Comparison of ENCODE assay signal across 8 cellular contexts in genomic region chr10:3095373-3096139, GRCh38. TPM values are rescaled to one million over a fixed set of nuclear protein-coding genes. Genes with fewer than 3 reads are reported as not detected.
DNase-seq lines count a peak whose midpoint lies in the region; ATAC-seq and TF ChIP-seq lines count a peak whose summit lies in the region.

No MANE protein-coding gene starts in this region.

- no peak for TF ChIP-seq POLR2A in body of pancreas (IDR thresholded peaks at IDR 0.05)

- TF ChIP-seq EP300 in SK-N-SH (IDR thresholded peaks at IDR 0.05; ENCODE audit: borderline replicate concordance in 1 of 2, low read depth in 1 of 2, low read length in 1 of 2) = peak in 1 of 2 experiments; percentile 92; a peak in 2 of 4 replicates

- no peaks in the 10 kb centered on the region for H3K27me3 ChIP-seq in SK-N-SH (ENCODE audit: insufficient read depth)
- no peaks in the 10 kb centered on the region for H3K27me3 ChIP-seq in body of pancreas

- DNase-seq in EL (peak; percentile 99), SK-N-SH (no peak), body of pancreas (peak in 1 of 4 donors; percentile 53), left kidney (ENCODE audit: low read depth, low spot score) (peak; percentile 47), NCI-H187 treated with DMSO at 0.1 percent for 48 hours (lab: John Stamatoyannopoulos, UW) (no peak)
- peak in 2 of 3 donors; percentile 10 to 16 for DNase-seq in stimulated activated CD4-positive, alpha-beta T cell treated with anti-CD3 and anti-CD28 coated beads, TNF-alpha, amount 100 ng/mL, for 1 hour (ENCODE audit: low read depth in 3 of 3, low spot score in 1 of 3)

- CTCF ChIA-PET in SK-N-SH (lab: Yijun Ruan, JAX) = interaction anchor here (0.9 to 1.9 kb wide), 4 partner anchors 8 to 52 kb away, joined by 3 to 6 read pairs (median 6); no protein-coding TSS in a partner anchor

- peak overlapping the region; percentile 68 for H3K9ac ChIP-seq in SK-N-SH

- H3K4me1 ChIP-seq in SK-N-SH (ENCODE audit: control insufficient read depth in 1 of 2, insufficient read depth in 2 of 2, low read depth in 1 of 2, low read length in 1 of 2) (peaks cover 21 to 49% of the 10 kb centered on the region in 2 experiments), body of pancreas (peaks cover 27% of the 10 kb centered on the region)

- no peaks in the 10 kb centered on the region for H3K9me2 ChIP-seq in SK-N-SH

- H3K9me3 ChIP-seq in SK-N-SH (no peaks in the 10 kb centered on the region), body of pancreas (no peaks in the 10 kb centered on the region)

- intact Hi-C loops in body of pancreas (cut with DNase I) = no loop called here

- TF ChIP-seq CTCF in SK-N-SH (IDR thresholded peaks at IDR 0.05) (no peak), body of pancreas (IDR thresholded peaks at IDR 0.05) (no peak)

- peak overlapping the region; percentile 15 to 40; a peak in 3 of 4 replicates for H3K4me3 ChIP-seq in SK-N-SH (ENCODE audit: low read depth in 2 of 2, low read length in 1 of 2)
- no peak overlapping the region for H3K4me3 ChIP-seq in body of pancreas

- peak overlapping the region; percentile 75 to 97; a peak in 3 of 4 replicates for H3K27ac ChIP-seq in SK-N-SH (ENCODE audit: low read depth in 2 of 2, low read length in 1 of 2)
- peak overlapping the region; percentile 40 to 67 (median 52) for H3K27ac ChIP-seq in body of pancreas

- WGBS in SK-N-SH (ENCODE audit: low lambda C conversion rate) = 8% methylated on average over 17 of the region's 17 CpGs
- WGBS in body of pancreas, 2 donors = 25 to 32% methylated on average over 17 of the region's 17 CpGs

- POLR2A ChIA-PET in SK-N-SH (lab: Yijun Ruan, JAX) = no interaction called here

- H3F3A ChIP-seq in SK-N-SH (replicated peaks; ENCODE audit: insufficient read depth) = peaks cover 47% of the 10 kb centered on the region

- no peak overlapping the region for H2AFZ ChIP-seq in SK-N-SH (ENCODE audit: low read depth)

- H3K4me2 ChIP-seq in SK-N-SH = peak overlapping the region; percentile 77

- TF ChIP-seq RAD21 in SK-N-SH (IDR thresholded peaks at IDR 0.05; ENCODE audit: low read length) = no peak

- H3K79me2 ChIP-seq in SK-N-SH (ENCODE audit: insufficient read depth) = peaks cover 77% of the 10 kb centered on the region

- H4K20me1 ChIP-seq in SK-N-SH (ENCODE audit: insufficient read depth) = no peaks in the 10 kb centered on the region

- H3K36me3 ChIP-seq in SK-N-SH (replicated peaks in 1 of 2; ENCODE audit: control insufficient read depth in 1 of 2, insufficient read depth in 2 of 2, low read length in 1 of 2) = peaks cover 5 to 28% of the 10 kb centered on the region in 2 experiments
- no peaks in the 10 kb centered on the region for H3K36me3 ChIP-seq in body of pancreas (replicated peaks in 1 of 2; ENCODE audit: insufficient read depth in 1 of 2, low read depth in 2 of 2)

- ATAC-seq in HG02943 (IDR thresholded peaks at IDR 0.05; ENCODE audit: low read depth, unreplicated experiment) (peak; percentile 54), body of pancreas (peak; percentile 73), GM21528 (IDR thresholded peaks at IDR 0.05; ENCODE audit: low FRiP score, unreplicated experiment) (no peak)

TF ChIP-seq in SK-N-SH, 30 proteins besides CTCF, POLR2A, EP300 and RAD21 (continues in another document):
- TF ChIP-seq GABPA (IDR thresholded peaks at IDR 0.05; ENCODE audit: low read depth) (peak; percentile 20; the same call in 1 of the 2 replicates), SIN3A (IDR thresholded peaks at IDR 0.05; ENCODE audit: borderline replicate concordance, low read depth, low read length) (0 out of 2 replicates have a peak, but pooled peaks have one; percentile 2), ZBTB33 (IDR thresholded peaks at IDR 0.05; ENCODE audit: borderline replicate concordance, low read depth) (peak; percentile 55; the same call in 1 of the 2 replicates), ELF1 (IDR thresholded peaks at IDR 0.05) (no peak), USF1 (IDR thresholded peaks at IDR 0.05; ENCODE audit: borderline replicate concordance, low read depth) (0 out of 2 replicates have a peak, but pooled peaks have one; percentile 13), GATA2 (CRISPR knock-in tag; IDR thresholded peaks at IDR 0.05) (no peak), TCF12 (IDR thresholded peaks at IDR 0.05) (peak; percentile 88), NRF1 (IDR thresholded peaks at IDR 0.05; ENCODE audit: low read depth, low read length) (no peak), MAX (IDR thresholded peaks at IDR 0.05; ENCODE audit: low read depth) (peak; percentile 21; the same call in 1 of the 2 replicates), FOXJ3 (CRISPR knock-in tag; IDR thresholded peaks at IDR 0.05) (no peak), JUND (IDR thresholded peaks at IDR 0.05) (peak; percentile 93), NFIC (IDR thresholded peaks at IDR 0.05; ENCODE audit: borderline replicate concordance) (peak; percentile 96), TAF1 (IDR thresholded peaks at IDR 0.05; ENCODE audit: borderline replicate concordance, low read depth, low read length) (peak; percentile 44; the same call in 1 of the 2 replicates), MEF2A (IDR thresholded peaks at IDR 0.05; ENCODE audit: borderline replicate concordance, low read depth) (peak; percentile 72), TEAD4 (IDR thresholded peaks at IDR 0.05; ENCODE audit: borderline replicate concordance, insufficient read depth) (peak; percentile 88), FOXM1 (IDR thresholded peaks at IDR 0.05; ENCODE audit: low read depth) (peak; percentile 72; the same call in 1 of the 2 replicates), EZH2phosphoT487 (IDR thresholded peaks at IDR 0.05; ENCODE audit: borderline replicate concordance, low read depth) (no peak), MXI1 (IDR thresholded peaks at IDR 0.05; ENCODE audit: low read depth, low read length) (no peak)
- TF ChIP-seq, protein P1, sequence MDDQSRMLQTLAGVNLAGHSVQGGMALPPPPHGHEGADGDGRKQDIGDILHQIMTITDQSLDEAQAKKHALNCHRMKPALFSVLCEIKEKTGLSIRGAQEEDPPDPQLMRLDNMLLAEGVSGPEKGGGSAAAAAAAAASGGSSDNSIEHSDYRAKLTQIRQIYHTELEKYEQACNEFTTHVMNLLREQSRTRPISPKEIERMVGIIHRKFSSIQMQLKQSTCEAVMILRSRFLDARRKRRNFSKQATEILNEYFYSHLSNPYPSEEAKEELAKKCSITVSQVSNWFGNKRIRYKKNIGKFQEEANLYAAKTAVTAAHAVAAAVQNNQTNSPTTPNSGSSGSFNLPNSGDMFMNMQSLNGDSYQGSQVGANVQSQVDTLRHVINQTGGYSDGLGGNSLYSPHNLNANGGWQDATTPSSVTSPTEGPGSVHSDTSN (IDR thresholded peaks at IDR 0.05) = peak; percentile 84
- TF ChIP-seq, protein P2, sequence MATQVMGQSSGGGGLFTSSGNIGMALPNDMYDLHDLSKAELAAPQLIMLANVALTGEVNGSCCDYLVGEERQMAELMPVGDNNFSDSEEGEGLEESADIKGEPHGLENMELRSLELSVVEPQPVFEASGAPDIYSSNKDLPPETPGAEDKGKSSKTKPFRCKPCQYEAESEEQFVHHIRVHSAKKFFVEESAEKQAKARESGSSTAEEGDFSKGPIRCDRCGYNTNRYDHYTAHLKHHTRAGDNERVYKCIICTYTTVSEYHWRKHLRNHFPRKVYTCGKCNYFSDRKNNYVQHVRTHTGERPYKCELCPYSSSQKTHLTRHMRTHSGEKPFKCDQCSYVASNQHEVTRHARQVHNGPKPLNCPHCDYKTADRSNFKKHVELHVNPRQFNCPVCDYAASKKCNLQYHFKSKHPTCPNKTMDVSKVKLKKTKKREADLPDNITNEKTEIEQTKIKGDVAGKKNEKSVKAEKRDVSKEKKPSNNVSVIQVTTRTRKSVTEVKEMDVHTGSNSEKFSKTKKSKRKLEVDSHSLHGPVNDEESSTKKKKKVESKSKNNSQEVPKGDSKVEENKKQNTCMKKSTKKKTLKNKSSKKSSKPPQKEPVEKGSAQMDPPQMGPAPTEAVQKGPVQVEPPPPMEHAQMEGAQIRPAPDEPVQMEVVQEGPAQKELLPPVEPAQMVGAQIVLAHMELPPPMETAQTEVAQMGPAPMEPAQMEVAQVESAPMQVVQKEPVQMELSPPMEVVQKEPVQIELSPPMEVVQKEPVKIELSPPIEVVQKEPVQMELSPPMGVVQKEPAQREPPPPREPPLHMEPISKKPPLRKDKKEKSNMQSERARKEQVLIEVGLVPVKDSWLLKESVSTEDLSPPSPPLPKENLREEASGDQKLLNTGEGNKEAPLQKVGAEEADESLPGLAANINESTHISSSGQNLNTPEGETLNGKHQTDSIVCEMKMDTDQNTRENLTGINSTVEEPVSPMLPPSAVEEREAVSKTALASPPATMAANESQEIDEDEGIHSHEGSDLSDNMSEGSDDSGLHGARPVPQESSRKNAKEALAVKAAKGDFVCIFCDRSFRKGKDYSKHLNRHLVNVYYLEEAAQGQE (IDR thresholded peaks at IDR 0.05; ENCODE audit: low read depth, low read length) = no peak

RNA-seq across cellular contexts. Expression of gene PFKP, which starts 28.2 kb away (rescaled TPM):
- polyA plus RNA-seq in SK-N-SH (2012; rRNA removed) = 143 and 175 TPM in 2 replicates
- 87.4 and 114 TPM in 2 replicates for polyA plus RNA-seq in SK-N-SH (2012; cell fraction: cytosol; rRNA removed)
- polyA plus RNA-seq in SK-N-SH (2012; cell fraction: nucleus; rRNA removed) = 193 and 198 TPM in 2 replicates
- 10 to 100 TPM; 17.4 to 39.6 TPM for total RNA-seq in body of pancreas

Comparison
In these comparisons a context has a peak if more than half of its experiments do, and no peak if none do; other contexts are left out.
1. DNase-seq: peak in EL (single experiment), left kidney (single experiment) and stimulated activated CD4-positive, alpha-beta T cell treated with anti-CD3 and anti-CD28 coated beads, TNF-alpha, amount 100 ng/mL, for 1 hour (2 of 3); none in SK-N-SH (single experiment) and NCI-H187 treated with DMSO at 0.1 percent for 48 hours (single experiment).
2. H3K4me3 ChIP-seq: peak in SK-N-SH (2 of 2); none in body of pancreas (0 of 2).